In genomic region chrY:19075471-19076253, GRCh38 we compare ENCODE assay signal across 8 cellular contexts.
DNase-seq lines count a peak whose midpoint lies in the region; ATAC-seq, FAIRE-seq and TF ChIP-seq lines count a peak whose summit lies in the region.

No MANE protein-coding gene starts in this region.

- ATAC-seq in HG02870 (IDR thresholded peaks at IDR 0.05; ENCODE audit: unreplicated experiment) = no peak
- ATAC-seq in GM18505 (IDR thresholded peaks at IDR 0.05; ENCODE audit: unreplicated experiment) = no peak

- H3K9me3 Mint-ChIP-seq in endothelial cell (ENCODE audit: unreplicated experiment) = no peaks in the 10 kb centered on the region

- peaks cover 2% of the 10 kb centered on the region for H3K27me3 Mint-ChIP-seq in endothelial cell (ENCODE audit: unreplicated experiment)

- peaks cover 4% of the 10 kb centered on the region for H3K36me3 Mint-ChIP-seq in endothelial cell (ENCODE audit: low read depth, unreplicated experiment)

- in situ Hi-C loops in G401 (cut with HindIII; ENCODE audit: low sequenced_read_pairs) = no loop called here

- H3K27ac Mint-ChIP-seq in endothelial cell (ENCODE audit: unreplicated experiment) = peak overlapping the region; percentile 98

- FAIRE-seq in GM12892 (lab: Jason Lieb, UNC) = no peak

- DNase-seq in G401 (ENCODE audit: low spot score) (peak; percentile 72), NCI-H446 treated with DMSO at 0.1 percent for 48 hours (lab: John Stamatoyannopoulos, UW) (peak; percentile 0), endothelial cell (ENCODE audit: low spot score) (peak; percentile 69), putamen (ENCODE audit: low spot score) (peak; percentile 57), ureter (ENCODE audit: low spot score) (no peak), GM12892 (ENCODE audit: insufficient read length) (no peak)

- peaks cover 7% of the 10 kb centered on the region for H3K4me1 Mint-ChIP-seq in endothelial cell (ENCODE audit: unreplicated experiment)

- no peak for TF ChIP-seq POLR2A in GM12892 (IDR thresholded peaks at IDR 0.05; ENCODE audit: low read depth, low read length)
- TF ChIP-seq POLR2A in GM18505 (IDR thresholded peaks at IDR 0.05; ENCODE audit: borderline replicate concordance, extremely low read depth, insufficient read depth, insufficient read length) = no peak

- TF ChIP-seq CTCF in endothelial cell (IDR thresholded peaks at IDR 0.05; ENCODE audit: unreplicated experiment) = no peak

- peak overlapping the region; percentile 93 for H3K4me3 Mint-ChIP-seq in endothelial cell (ENCODE audit: unreplicated experiment)

Comparison
In these comparisons a context has a peak if more than half of its experiments do, and no peak if none do; other contexts are left out.
1. DNase-seq: peak in G401 (single experiment), NCI-H446 treated with DMSO at 0.1 percent for 48 hours (single experiment), endothelial cell (single experiment) and putamen (single experiment); none in ureter (single experiment) and GM12892 (single experiment).